8 cellular contexts compared by ENCODE assay signal in genomic region chr10:50561816-50562215, GRCh38.
DNase-seq lines count a peak whose midpoint lies in the region; ATAC-seq and TF ChIP-seq lines count a peak whose summit lies in the region.

No MANE protein-coding gene starts in this region.

- POLR2A ChIA-PET in RWPE1 (lab: Yijun Ruan, JAX; ENCODE audit: low non-redundant PET) = no interaction called here

- H3K4me1 ChIP-seq in tibial artery = peaks cover 0 to 39% (median 17%) of the 10 kb centered on the region in 4 donors

- TF ChIP-seq CTCF in RWPE1 (conservative IDR thresholded peaks at IDR 0.05; ENCODE audit: low read depth) (peak; percentile 69), glutamatergic neuron (IDR thresholded peaks at IDR 0.05; ENCODE audit: partially characterized antibody, unreplicated experiment) (peak; percentile 48), tibial artery (IDR thresholded peaks at IDR 0.05) (peak; percentile 33 to 35)

- H3K27me3 Mint-ChIP-seq in glutamatergic neuron (ENCODE audit: unreplicated experiment) = no peaks in the 10 kb centered on the region
- H3K27me3 Mint-ChIP-seq in stimulated activated naive B cell treated with anti-CD40 and anti-IgM and Interleukin-4, amounts not matched to agents 10 μg/mL and 1 μg/mL and 100 μg/mL, for 72 hours = no peaks in the 10 kb centered on the region

- H3K4me3 Mint-ChIP-seq in glutamatergic neuron (ENCODE audit: unreplicated experiment) = no peak overlapping the region
- no peak overlapping the region for H3K4me3 Mint-ChIP-seq in stimulated activated naive B cell treated with anti-CD40 and anti-IgM and Interleukin-4, amounts not matched to agents 10 μg/mL and 1 μg/mL and 100 μg/mL, for 72 hours

- H3K36me3 Mint-ChIP-seq in glutamatergic neuron (ENCODE audit: unreplicated experiment) = no peaks in the 10 kb centered on the region
- peaks cover 4 to 8% of the 10 kb centered on the region in 2 donors for H3K36me3 Mint-ChIP-seq in stimulated activated naive B cell treated with anti-CD40 and anti-IgM and Interleukin-4, amounts not matched to agents 10 μg/mL and 1 μg/mL and 100 μg/mL, for 72 hours

- H3K27ac ChIP-seq in RWPE1 = no peak overlapping the region
- H3K27ac ChIP-seq in tibial artery = peak overlapping the region; percentile 1 to 23

- CTCF ChIA-PET in RWPE1 (lab: Yijun Ruan, JAX) = interaction anchor here (0.6 to 1.0 kb wide), 3 partner anchors 60 to 286 kb away, joined by 3 read pairs; no protein-coding TSS in a partner anchor

- peaks cover 4% of the 10 kb centered on the region for H3K9me3 Mint-ChIP-seq in glutamatergic neuron (ENCODE audit: unreplicated experiment)
- no peaks in the 10 kb centered on the region for H3K9me3 Mint-ChIP-seq in stimulated activated naive B cell treated with anti-CD40 and anti-IgM and Interleukin-4, amounts not matched to agents 10 μg/mL and 1 μg/mL and 100 μg/mL, for 72 hours

- no peak overlapping the region for H3K4me3 ChIP-seq in tibial artery

- DNase-seq in NCI-H2171 treated with DMSO at 0.1 percent for 48 hours (lab: John Stamatoyannopoulos, UW) (peak; percentile 40), NCI-H2171 (lab: John Stamatoyannopoulos, UW) (no peak), RWPE1 (ENCODE audit: low spot score) (peak; percentile 50), glutamatergic neuron (no peak), tibial artery (no peak), COR-L47 (lab: John Stamatoyannopoulos, UW) (no peak)
- DNase-seq in stimulated activated naive B cell treated with anti-CD40 and anti-IgM and Interleukin-4, amounts not matched to agents 10 μg/mL and 1 μg/mL and 100 μg/mL, for 72 hours = no peak
- DNase-seq in activated CD4-positive, alpha-beta T cell treated with anti-CD3 and anti-CD28 coated beads, Interleukin-2, amount 50 U/mL, for 48 hours = no peak

- H3K36me3 ChIP-seq in tibial artery = no peaks in the 10 kb centered on the region

- no peaks in the 10 kb centered on the region for H3K9me3 ChIP-seq in tibial artery

- intact Hi-C loops in tibial artery (cut with DNase I; ENCODE audit: low total_unique reads) = no loop called here

- ATAC-seq in stimulated activated naive B cell treated with anti-CD40 and anti-IgM and Interleukin-4, amounts not matched to agents 10 μg/mL and 1 μg/mL and 100 μg/mL, for 72 hours (replicated peaks) = no peak

- no peaks in the 10 kb centered on the region for H3K27me3 ChIP-seq in tibial artery

- peaks cover 16% of the 10 kb centered on the region for H3K4me1 Mint-ChIP-seq in glutamatergic neuron (ENCODE audit: low read depth, unreplicated experiment)
- peaks cover 8 to 27% of the 10 kb centered on the region in 2 donors for H3K4me1 Mint-ChIP-seq in stimulated activated naive B cell treated with anti-CD40 and anti-IgM and Interleukin-4, amounts not matched to agents 10 μg/mL and 1 μg/mL and 100 μg/mL, for 72 hours

- peak overlapping the region; percentile 46 for H3K27ac Mint-ChIP-seq in glutamatergic neuron (ENCODE audit: unreplicated experiment)
- H3K27ac Mint-ChIP-seq in stimulated activated naive B cell treated with anti-CD40 and anti-IgM and Interleukin-4, amounts not matched to agents 10 μg/mL and 1 μg/mL and 100 μg/mL, for 72 hours = no peak overlapping the region

Comparison
In these comparisons a context has a peak if more than half of its experiments do, and no peak if none do; other contexts are left out.
1. DNase-seq: peak in NCI-H2171 treated with DMSO at 0.1 percent for 48 hours (single experiment) and RWPE1 (single experiment); none in NCI-H2171 (single experiment), glutamatergic neuron (single experiment), tibial artery (0 of 2), stimulated activated naive B cell treated with anti-CD40 and anti-IgM and Interleukin-4, amounts not matched to agents 10 μg/mL and 1 μg/mL and 100 μg/mL, for 72 hours (single experiment), COR-L47 (single experiment) and activated CD4-positive, alpha-beta T cell treated with anti-CD3 and anti-CD28 coated beads, Interleukin-2, amount 50 U/mL, for 48 hours (0 of 2).
2. Peak in every context shown above with its lines, with median percentiles within 50 percentile points of each other: CTCF ChIP-seq.